ENCODE assay signal across 13 cellular contexts in the genomic region with DNA sequence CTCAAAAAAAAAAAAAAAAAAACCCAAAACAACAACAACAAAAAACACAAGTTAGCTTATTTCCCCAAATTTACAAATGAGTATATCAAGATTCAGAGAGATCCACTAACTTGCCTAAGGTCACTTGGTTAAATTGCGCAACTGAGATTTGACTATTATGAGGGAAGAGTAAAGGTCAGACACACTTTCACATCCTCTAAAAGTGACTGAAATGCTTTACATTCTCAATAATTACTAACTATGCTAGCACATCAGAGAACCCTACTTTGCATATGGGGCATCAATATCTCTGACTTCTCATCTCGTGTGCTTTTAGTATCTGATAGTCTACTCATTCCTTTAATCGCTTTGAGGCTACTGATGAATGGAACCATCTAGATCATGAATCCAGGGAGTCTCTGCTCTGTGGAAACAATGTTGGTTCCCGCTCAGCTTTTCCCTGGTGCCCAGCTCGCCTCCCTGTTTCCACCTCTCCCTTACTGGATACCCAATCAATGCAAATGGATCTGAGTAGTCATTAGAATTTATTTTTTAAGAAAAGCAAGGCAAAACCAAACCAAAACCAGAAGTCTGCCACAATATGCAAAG.
DNase-seq lines count a peak whose midpoint lies in the region; ATAC-seq, FAIRE-seq and TF ChIP-seq lines count a peak whose summit lies in the region.
"Had no signal": no experiment of that assay in that cellular context is flagged by ENCODE, and none has a peak within 500 bp of the region (broad histone marks: within the 10 kb centered on the region; RNA-seq: fewer than 3 reads in every experiment).

No MANE protein-coding gene starts in this region.

- no peak overlapping the region for H3K27ac ChIP-seq in PC-3 (ENCODE audit: low read length)
- H3K27ac ChIP-seq: upper lobe of left lung had no signal

- no peak overlapping the region for H3K4me3 ChIP-seq in PC-3 (ENCODE audit: low read length)
- H3K4me3 ChIP-seq: upper lobe of left lung had no signal

- no peaks in the 10 kb centered on the region for H4K20me1 ChIP-seq in PC-3 (ENCODE audit: low read length)

- intact Hi-C loops in PC-3 (cut with micrococcal nuclease) = no loop called here

- H3K4me1 ChIP-seq in PC-3 (ENCODE audit: insufficient read depth, low read length) = peaks cover 7% of the 10 kb centered on the region; the same call in 1 of the 2 replicates
- H3K4me1 ChIP-seq: upper lobe of left lung had no signal

- DNase-seq in SKM-1 treated with dmso at 0.1 percent for 144 hours (lab: John Stamatoyannopoulos, UW; ENCODE audit: unreplicated experiment) = peak; percentile 1
- DNase-seq in SKM-1 (lab: John Stamatoyannopoulos, UW; ENCODE audit: unreplicated experiment) = no peak
- DNase-seq in HTR-8/SVneo (ENCODE audit: insufficient read length, low spot score) = no peak
- DNase-seq in NCI-H526 (lab: John Stamatoyannopoulos, UW) = no peak
- DNase-seq in inferior parietal cortex (ENCODE audit: extremely low spot score) = no peak
- DNase-seq in PC-3 = no peak
- DNase-seq: 8988T, anterior cingulate cortex, EL, NCI-H2107, upper lobe of left lung had no signal

- no peak overlapping the region for H3K9ac ChIP-seq in PC-3 (ENCODE audit: low read length)

- no peak for TF ChIP-seq CTCF in PC-3 (conservative IDR thresholded peaks at IDR 0.05; ENCODE audit: low read depth, low read length)

- BruUV-seq in PC-3 (replicated peaks; lab: Mats Ljungman, UMichigan) = no TSS peak

- CTCF ChIA-PET in PC-3 (lab: Charles Lee) = no interaction called here

- no peak for FAIRE-seq in HTR-8/SVneo (lab: Jason Lieb, UNC)

- no peaks in the 10 kb centered on the region for H3K9me3 ChIP-seq in PC-3 (ENCODE audit: low read length)
- H3K9me3 ChIP-seq: upper lobe of left lung had no signal

- no peaks in the 10 kb centered on the region for H3K79me2 ChIP-seq in PC-3 (ENCODE audit: low read length)

- H3F3A ChIP-seq in PC-3 (ENCODE audit: low read length, unreplicated experiment) = no peaks in the 10 kb centered on the region

- no peak overlapping the region for H3K4me2 ChIP-seq in PC-3 (ENCODE audit: low read length)

- H3K27me3 ChIP-seq in PC-3 (ENCODE audit: low read length) = no peaks in the 10 kb centered on the region
- H3K27me3 ChIP-seq: upper lobe of left lung had no signal

- H2AFZ ChIP-seq in PC-3 (ENCODE audit: low read length) = no peak overlapping the region

- H3K36me3 ChIP-seq in PC-3 (ENCODE audit: low read depth, low read length) = no peaks in the 10 kb centered on the region
- H3K36me3 ChIP-seq: upper lobe of left lung had no signal

- H3K9me2 ChIP-seq in PC-3 (replicated peaks; ENCODE audit: low read length) = no peaks in the 10 kb centered on the region

- POLR2A ChIA-PET in PC-3 (lab: Charles Lee; ENCODE audit: unreplicated experiment) = no interaction called here

- ATAC-seq in HG02763 (IDR thresholded peaks at IDR 0.05; ENCODE audit: unreplicated experiment) (peak; percentile 90), HG03520 (IDR thresholded peaks at IDR 0.05; ENCODE audit: unreplicated experiment) (peak; percentile 92), PC-3 (no peak)
